ENCODE assay signal across 18 cellular contexts in the genomic region with DNA sequence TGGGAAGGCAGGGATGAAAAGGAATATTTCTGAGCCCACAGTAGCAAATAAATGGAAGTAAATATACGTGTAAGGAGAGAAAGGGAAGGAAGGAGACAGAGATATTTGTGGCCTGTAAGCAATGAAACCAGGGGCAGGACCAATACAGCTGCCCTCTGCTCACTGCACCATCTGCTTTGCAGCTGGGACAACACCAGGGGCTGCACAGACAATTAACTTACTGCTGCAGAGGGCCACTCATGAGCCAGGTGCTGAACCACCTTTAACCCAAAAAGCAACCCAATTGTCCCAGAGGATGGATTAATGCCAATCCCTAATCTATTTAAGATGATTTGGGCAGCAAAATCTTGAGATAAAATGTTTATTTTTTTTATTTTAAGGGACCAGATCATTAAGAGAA. TPM values are rescaled to one million over a fixed set of nuclear protein-coding genes. Genes with fewer than 3 reads are reported as not detected.
DNase-seq lines count a peak whose midpoint lies in the region; ATAC-seq and TF ChIP-seq lines count a peak whose summit lies in the region.
"Had no signal": no experiment of that assay in that cellular context is flagged by ENCODE, and none has a peak within 500 bp of the region (broad histone marks: within the 10 kb centered on the region; RNA-seq: fewer than 3 reads in every experiment).

No MANE protein-coding gene starts in this region.

- DNase-seq in DMS79 treated with DMSO at 0.1 percent for 48 hours (lab: John Stamatoyannopoulos, UW): peak; percentile 96
- peak; percentile 34 for DNase-seq in NCI-H128 (lab: John Stamatoyannopoulos, UW; ENCODE audit: unreplicated experiment)
- DNase-seq in NCI-H2196 treated with DMSO at 0.1 percent for 48 hours (lab: John Stamatoyannopoulos, UW; ENCODE audit: unreplicated experiment): peak; percentile 82
- no peak for DNase-seq in G401 (ENCODE audit: low spot score)
- no peak for DNase-seq in stimulated activated CD8-positive, alpha-beta memory T cell treated with anti-CD3 and anti-CD28 coated beads, Interleukin-4, amount 100 ng/mL, for 48 hours
- DNase-seq in COLO829 (ENCODE audit: low spot score): no peak
- no peak for DNase-seq in stimulated activated naive CD8-positive, alpha-beta T cell treated with anti-CD3 and anti-CD28 coated beads, Interleukin-15, Interleukin-2, amounts not matched to agents 100 U/mL and 50 U/mL, for 24 hours
- DNase-seq: activated CD8-positive, alpha-beta T cell treated with anti-CD3 and anti-CD28 coated beads, Interleukin-2, amount 10 ng/mL, durations not matched to agents 7 days and 5 days; adrenal gland; Caco-2; cerebellar nuclear complex; Karpas-422; left ventricle myocardium superior; NCI-H526; stimulated activated naive CD8-positive, alpha-beta T cell treated with anti-CD3 and anti-CD28 coated beads, Interleukin-15, amount 100 ng/mL, for 72 hours; T-helper 1 cell; WERI-Rb-1 had no signal

- in situ Hi-C loops in G401 (cut with HindIII; ENCODE audit: low sequenced_read_pairs): no loop called here

- peak; percentile 28; the same call in 1 of the 3 replicates for ATAC-seq in SK-N-SH treated with all-trans-retinoic acid at 6 μM for 48 hours
- ATAC-seq in stimulated activated naive CD8-positive, alpha-beta T cell treated with anti-CD3 and anti-CD28 coated beads, Interleukin-15, Interleukin-2, amounts not matched to agents 100 U/mL and 50 U/mL, for 24 hours: no peak
- ATAC-seq: activated CD8-positive, alpha-beta T cell treated with anti-CD3 and anti-CD28 coated beads, Interleukin-2, amount 10 ng/mL, durations not matched to agents 7 days and 5 days; left ventricle myocardium superior; stimulated activated naive CD8-positive, alpha-beta T cell treated with anti-CD3 and anti-CD28 coated beads, Interleukin-15, amount 100 ng/mL, for 72 hours had no signal

TF ChIP-seq in SK-N-SH treated with all-trans-retinoic acid at 6 μM for 48 hours, 23 proteins besides CTCF, POLR2A, EP300 and RAD21:
- TF ChIP-seq, protein P1, sequence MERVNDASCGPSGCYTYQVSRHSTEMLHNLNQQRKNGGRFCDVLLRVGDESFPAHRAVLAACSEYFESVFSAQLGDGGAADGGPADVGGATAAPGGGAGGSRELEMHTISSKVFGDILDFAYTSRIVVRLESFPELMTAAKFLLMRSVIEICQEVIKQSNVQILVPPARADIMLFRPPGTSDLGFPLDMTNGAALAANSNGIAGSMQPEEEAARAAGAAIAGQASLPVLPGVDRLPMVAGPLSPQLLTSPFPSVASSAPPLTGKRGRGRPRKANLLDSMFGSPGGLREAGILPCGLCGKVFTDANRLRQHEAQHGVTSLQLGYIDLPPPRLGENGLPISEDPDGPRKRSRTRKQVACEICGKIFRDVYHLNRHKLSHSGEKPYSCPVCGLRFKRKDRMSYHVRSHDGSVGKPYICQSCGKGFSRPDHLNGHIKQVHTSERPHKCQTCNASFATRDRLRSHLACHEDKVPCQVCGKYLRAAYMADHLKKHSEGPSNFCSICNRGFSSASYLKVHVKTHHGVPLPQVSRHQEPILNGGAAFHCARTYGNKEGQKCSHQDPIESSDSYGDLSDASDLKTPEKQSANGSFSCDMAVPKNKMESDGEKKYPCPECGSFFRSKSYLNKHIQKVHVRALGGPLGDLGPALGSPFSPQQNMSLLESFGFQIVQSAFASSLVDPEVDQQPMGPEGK (CRISPR knock-in tag; IDR thresholded peaks at IDR 0.05; ENCODE audit: borderline replicate concordance): no peak
- TF ChIP-seq CSDC2 (CRISPR knock-in tag; IDR thresholded peaks at IDR 0.05): no peak
- no peak for TF ChIP-seq BACH2 (CRISPR knock-in tag; IDR thresholded peaks at IDR 0.05; ENCODE audit: borderline replicate concordance)
- peak; percentile 90; the same call in 1 of the 2 replicates for TF ChIP-seq TCF4 (CRISPR knock-in tag; IDR thresholded peaks at IDR 0.05; ENCODE audit: borderline replicate concordance)
- TF ChIP-seq RARB (CRISPR knock-in tag; IDR thresholded peaks at IDR 0.05): no peak
- TF ChIP-seq, protein P2, sequence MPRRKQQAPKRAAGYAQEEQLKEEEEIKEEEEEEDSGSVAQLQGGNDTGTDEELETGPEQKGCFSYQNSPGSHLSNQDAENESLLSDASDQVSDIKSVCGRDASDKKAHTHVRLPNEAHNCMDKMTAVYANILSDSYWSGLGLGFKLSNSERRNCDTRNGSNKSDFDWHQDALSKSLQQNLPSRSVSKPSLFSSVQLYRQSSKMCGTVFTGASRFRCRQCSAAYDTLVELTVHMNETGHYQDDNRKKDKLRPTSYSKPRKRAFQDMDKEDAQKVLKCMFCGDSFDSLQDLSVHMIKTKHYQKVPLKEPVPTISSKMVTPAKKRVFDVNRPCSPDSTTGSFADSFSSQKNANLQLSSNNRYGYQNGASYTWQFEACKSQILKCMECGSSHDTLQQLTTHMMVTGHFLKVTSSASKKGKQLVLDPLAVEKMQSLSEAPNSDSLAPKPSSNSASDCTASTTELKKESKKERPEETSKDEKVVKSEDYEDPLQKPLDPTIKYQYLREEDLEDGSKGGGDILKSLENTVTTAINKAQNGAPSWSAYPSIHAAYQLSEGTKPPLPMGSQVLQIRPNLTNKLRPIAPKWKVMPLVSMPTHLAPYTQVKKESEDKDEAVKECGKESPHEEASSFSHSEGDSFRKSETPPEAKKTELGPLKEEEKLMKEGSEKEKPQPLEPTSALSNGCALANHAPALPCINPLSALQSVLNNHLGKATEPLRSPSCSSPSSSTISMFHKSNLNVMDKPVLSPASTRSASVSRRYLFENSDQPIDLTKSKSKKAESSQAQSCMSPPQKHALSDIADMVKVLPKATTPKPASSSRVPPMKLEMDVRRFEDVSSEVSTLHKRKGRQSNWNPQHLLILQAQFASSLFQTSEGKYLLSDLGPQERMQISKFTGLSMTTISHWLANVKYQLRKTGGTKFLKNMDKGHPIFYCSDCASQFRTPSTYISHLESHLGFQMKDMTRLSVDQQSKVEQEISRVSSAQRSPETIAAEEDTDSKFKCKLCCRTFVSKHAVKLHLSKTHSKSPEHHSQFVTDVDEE (CRISPR knock-in tag; IDR thresholded peaks at IDR 0.05): 0 out of 2 replicates have a peak, but pooled peaks have one; percentile 40

RNA-seq across cellular contexts. Expression of a gene that starts 30.6 kb away (rescaled TPM):
- 33.8 and 57.2 TPM in 2 replicates for total RNA-seq in G401 (2014; rRNA removed; shearing (Covaris generic))

Comparison
In these comparisons a context has a peak if more than half of its experiments do, and no peak if none do; other contexts are left out.
1. DNase-seq: peak in DMS79 treated with DMSO at 0.1 percent for 48 hours (single experiment), NCI-H128 (single experiment) and NCI-H2196 treated with DMSO at 0.1 percent for 48 hours (single experiment); none in G401 (single experiment), stimulated activated CD8-positive, alpha-beta memory T cell treated with anti-CD3 and anti-CD28 coated beads, Interleukin-4, amount 100 ng/mL, for 48 hours (single experiment), COLO829 (single experiment) and stimulated activated naive CD8-positive, alpha-beta T cell treated with anti-CD3 and anti-CD28 coated beads, Interleukin-15, Interleukin-2, amounts not matched to agents 100 U/mL and 50 U/mL, for 24 hours (single experiment).